8 cellular contexts compared by ENCODE assay signal in the genomic region with DNA sequence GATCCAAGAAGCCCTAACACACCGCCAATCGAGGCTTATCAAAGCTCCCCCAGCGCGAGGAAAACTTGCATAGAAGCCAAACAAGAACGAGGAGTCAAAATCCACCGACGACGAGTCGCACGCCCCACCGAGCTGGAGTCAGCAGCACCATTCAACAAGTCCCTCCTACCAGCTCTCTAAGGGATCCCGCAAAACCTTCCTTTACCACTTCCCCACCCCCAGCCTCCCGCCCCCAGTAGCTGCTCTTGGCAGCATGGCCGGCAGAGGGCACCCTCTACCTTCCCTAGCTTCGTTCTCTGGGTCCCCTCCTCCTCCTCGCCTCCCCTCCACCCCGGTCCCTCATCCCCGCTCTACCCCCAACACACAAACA. TPM values are rescaled to one million over a fixed set of nuclear protein-coding genes. Genes with fewer than 3 reads are reported as not detected.
DNase-seq lines count a peak whose midpoint lies in the region; ATAC-seq, FAIRE-seq and TF ChIP-seq lines count a peak whose summit lies in the region.

No MANE protein-coding gene starts in this region.

- in situ Hi-C loops in GM12878 (cut with MboI): no loop called here

- peak; percentile 29 to 66 (median 60) for ATAC-seq in T-cell (replicated peaks in 1 of 4)
- peak; percentile 88 for ATAC-seq in GM12878

- TF ChIP-seq POLR2A in GM12878 (IDR thresholded peaks at IDR 0.05; ENCODE audit: low read depth, low read length) (no peak), spleen (IDR thresholded peaks at IDR 0.05) (no peak)

- no peak overlapping the region for H2BK5ac ChIP-seq in H9 (ENCODE audit: insufficient read length, low read length)

- no peak overlapping the region for H4K8ac ChIP-seq in H9 (replicated peaks; ENCODE audit: insufficient read length, low read depth, low read length)

- H3K27me3 Mint-ChIP-seq in H9 (ENCODE audit: low read depth) (peaks cover 43% of the 10 kb centered on the region), T-cell (peaks cover 68% of the 10 kb centered on the region in 2 donors)

- H3K4me1 ChIP-seq in H9 (ENCODE audit: insufficient read depth, low read length): peaks cover 4% of the 10 kb centered on the region; the same call in 1 of the 2 replicates
- no peaks in the 10 kb centered on the region; the same call in 1 of the 2 replicates for H3K4me1 ChIP-seq in GM12878 (ENCODE audit: control insufficient read depth, insufficient read depth, low read length)
- peaks cover 49% of the 10 kb centered on the region for H3K4me1 ChIP-seq in iPS-18a (ENCODE audit: control insufficient read depth, low read depth, low read length)
- H3K4me1 ChIP-seq in spleen: peaks cover 18 to 38% (median 32%) of the 10 kb centered on the region in 6 donors

- peak overlapping the region; percentile 71 to 98 (median 94); a peak in 6 of 7 replicates for H3K27ac Mint-ChIP-seq in H9
- H3K27ac Mint-ChIP-seq in T-cell: no peak overlapping the region

- H3K14ac ChIP-seq in H9 (ENCODE audit: insufficient read depth, low read length): no peak overlapping the region

- H3K79me2 ChIP-seq in H9 (ENCODE audit: insufficient read depth, low read length): no peaks in the 10 kb centered on the region
- H3K79me2 ChIP-seq in GM12878 (ENCODE audit: control insufficient read depth, insufficient read depth, low read length): no peaks in the 10 kb centered on the region

- no peak overlapping the region for H3T11ph ChIP-seq in H9 (ENCODE audit: low read length)

- H2AK5ac ChIP-seq in H9 (ENCODE audit: insufficient read length, low read length): no peak overlapping the region

- RAD21 ChIA-PET in GM12878 (lab: Charles Lee; ENCODE audit: unreplicated experiment): interaction anchor here (0.6 to 3.9 kb wide), 23 partner anchors 11 to 1636 kb away, joined by 3 to 72 read pairs (median 4); no protein-coding TSS in a partner anchor

- H3K9me3 ChIP-seq in H9 (ENCODE audit: control insufficient read depth, low read depth, low read length) (no peaks in the 10 kb centered on the region), GM12878 (replicated peaks; ENCODE audit: control insufficient read depth, insufficient read depth, low read length) (no peaks in the 10 kb centered on the region), iPS-18a (ENCODE audit: control insufficient read depth, low read depth, low read length) (no peaks in the 10 kb centered on the region), spleen (no peaks in the 10 kb centered on the region)

- H4K91ac ChIP-seq in H9 (ENCODE audit: insufficient read length, low read depth, low read length): no peak overlapping the region

- H3K27me3 ChIP-seq in H9 (ENCODE audit: insufficient read depth, low read length) (peaks cover 15% of the 10 kb centered on the region; the same call in 1 of the 2 replicates), GM12878 (replicated peaks in 1 of 2; ENCODE audit: control insufficient read depth in 2 of 2, insufficient read depth in 2 of 2, low read length in 1 of 2) (peaks cover 6 to 22% of the 10 kb centered on the region in 2 experiments), iPS-18a (ENCODE audit: control insufficient read depth, insufficient read depth, low read length) (peaks cover 52% of the 10 kb centered on the region), spleen (replicated peaks in 1 of 7) (peaks cover 0 to 92% (median 60%) of the 10 kb centered on the region in 7 donors)

- H4K20me1 ChIP-seq in H9 (ENCODE audit: control insufficient read depth, insufficient read depth, insufficient read length): no peaks in the 10 kb centered on the region
- H4K20me1 ChIP-seq in GM12878 (ENCODE audit: control insufficient read depth, insufficient read depth): no peaks in the 10 kb centered on the region

- H3K27ac ChIP-seq in H9 (ENCODE audit: insufficient read length, low read depth, low read length) (no peak overlapping the region), GM12878 (ENCODE audit: control insufficient read depth, insufficient read depth) (no peak overlapping the region), iPS-18a (ENCODE audit: low read length) (no peak overlapping the region), spleen (no peak overlapping the region)

- no peak overlapping the region for H2AFZ ChIP-seq in H9 (ENCODE audit: low read length)
- H2AFZ ChIP-seq in GM12878 (ENCODE audit: control insufficient read depth, low read depth, low read length): no peak overlapping the region; the same call in 1 of the 2 replicates

- SMC1A ChIA-PET in GM12878 (lab: Charles Lee; ENCODE audit: uncharacterized antibody, unreplicated experiment): interaction anchor here (0.8 to 4.2 kb wide), 16 partner anchors 11 to 1635 kb away, joined by 3 to 48 read pairs (median 6); no protein-coding TSS in a partner anchor

- H3K36me3 Mint-ChIP-seq in H9 (ENCODE audit: insufficient read depth in 1 of 3, low read depth in 3 of 3): peaks cover 0 to 2% (median 0%) of the 10 kb centered on the region in 3 experiments; a peak in 1 of 7 replicates
- no peaks in the 10 kb centered on the region for H3K36me3 Mint-ChIP-seq in T-cell

- H3K56ac ChIP-seq in H9 (ENCODE audit: insufficient read length, low read depth, low read length): no peak overlapping the region

- H2BK20ac ChIP-seq in H9 (ENCODE audit: low read depth, low read length, poor library complexity, severe bottlenecking): no peak overlapping the region

- no peaks in the 10 kb centered on the region for H3K36me3 ChIP-seq in GM12878 (ENCODE audit: control insufficient read depth in 2 of 2, insufficient read depth in 2 of 2, low read length in 1 of 2)
- no peaks in the 10 kb centered on the region for H3K36me3 ChIP-seq in iPS-18a (ENCODE audit: control insufficient read depth, low read depth, low read length)
- H3K36me3 ChIP-seq in spleen: no peaks in the 10 kb centered on the region

- no peak overlapping the region for H2BK12ac ChIP-seq in H9 (ENCODE audit: insufficient read length, low read depth, low read length)

- H3K9ac ChIP-seq in H9 (ENCODE audit: extremely low read depth, insufficient read length, low read length) (peak overlapping the region; percentile 62), GM12878 (ENCODE audit: control insufficient read depth, insufficient read depth, low read length) (no peak overlapping the region), iPS-18a (ENCODE audit: low read length) (peak overlapping the region; percentile 43)

- DNase-seq in NCI-H146 (lab: John Stamatoyannopoulos, UW) (peak; percentile 64), NCI-H146 treated with DMSO at 0.1 percent for 48 hours (lab: John Stamatoyannopoulos, UW; ENCODE audit: unreplicated experiment) (no peak), H9 (peak; percentile 95), LNCaP clone FGC (ENCODE audit: low read depth) (peak; percentile 14), T-cell (peak in 28 of 34 experiments; percentile 5 to 46 (median 27)), GM12878 (ENCODE audit: low read depth, low spot score) (peak; percentile 23), spleen (peak; percentile 84)

- H2BK120ac ChIP-seq in H9 (ENCODE audit: low read depth, low read length, poor library complexity, severe bottlenecking): no peak overlapping the region

- CTCF ChIA-PET in T-cell (lab: Charles Lee) (interaction anchor here (0.6 to 1.2 kb wide), 3 partner anchors 831 to 875 kb away, joined by 3 to 6 read pairs (median 4); no protein-coding TSS in a partner anchor), GM12878 (lab: Yijun Ruan, JAX) (interaction anchor here (0.6 to 5.3 kb wide), 40 partner anchors 10 to 1644 kb away, joined by 3 to 114 read pairs (median 4); a partner anchor contains a TSS)

- no TSS peak for BruUV-seq in GM12878 (replicated peaks; lab: Mats Ljungman, UMichigan)

- intact Hi-C loops in GM12878 (cut with micrococcal nuclease; ENCODE audit: unreplicated experiment): loop anchor here (1.0 to 10.0 kb wide), 6 partner anchors 830 to 1635 kb away; no protein-coding TSS in a partner anchor
- intact Hi-C loops in spleen (cut with DNase I; ENCODE audit: low total_unique reads): loop anchor here (10.0 kb wide), 1 partner anchor 1636 kb away; no protein-coding TSS in a partner anchor

- H3K4me3 ChIP-seq in LNCaP clone FGC (ENCODE audit: low read depth, low read length): no peak overlapping the region
- H3K4me3 ChIP-seq in GM12878: no peak overlapping the region
- peak overlapping the region; percentile 92 for H3K4me3 ChIP-seq in iPS-18a (ENCODE audit: low read length)
- peak overlapping the region in 6 of 8 donors; percentile 43 to 70 (median 48) for H3K4me3 ChIP-seq in spleen

- WGBS in H9 (ENCODE audit: extremely low coverage, insufficient read length, low lambda C conversion rate): no CpG with 5 or more reads among the region's 18 CpGs
- WGBS in GM12878 (ENCODE audit: insufficient coverage, insufficient replicate concordance, low lambda C conversion rate, missing lambda C conversion rate): 2% methylated on average over 14 of the region's 18 CpGs
- WGBS in spleen, 5 donors: 2 to 4% (median 2%) methylated on average over 18 of the region's 18 CpGs

- peak; percentile 88 for TF ChIP-seq CTCF in H9 (conservative IDR thresholded peaks at IDR 0.05)
- TF ChIP-seq CTCF in LNCaP clone FGC (IDR thresholded peaks at IDR 0.05; ENCODE audit: control insufficient read depth, extremely low read depth, insufficient read depth): peak; percentile 86
- peak; percentile 55 to 96 (median 86) for TF ChIP-seq CTCF in GM12878 (IDR thresholded peaks at IDR 0.05 in 2 of 3, conservative IDR thresholded peaks at IDR 0.05 in 1 of 3; ENCODE audit: control insufficient read depth in 2 of 3, extremely low read depth in 1 of 3, insufficient read depth in 1 of 3, low read depth in 3 of 3, low read length in 3 of 3)
- TF ChIP-seq CTCF in spleen (IDR thresholded peaks at IDR 0.05 in 8 of 11, conservative IDR thresholded peaks at IDR 0.05 in 3 of 11): peak in 10 of 11 experiments; percentile 10 to 83 (median 68)

- no peak overlapping the region for H2BK15ac ChIP-seq in H9 (ENCODE audit: low read depth, low read length)

- peak overlapping the region; percentile 78 to 90 for H3K4me3 Mint-ChIP-seq in H9
- peak overlapping the region; percentile 49 to 55 (median 49) for H3K4me3 Mint-ChIP-seq in T-cell

- no peak overlapping the region for H4K5ac ChIP-seq in H9 (ENCODE audit: insufficient read length, low read depth, low read length)

- no peaks in the 10 kb centered on the region for H3K9me3 Mint-ChIP-seq in H9
- no peaks in the 10 kb centered on the region for H3K9me3 Mint-ChIP-seq in T-cell

- no peak overlapping the region for H3K18ac ChIP-seq in H9 (ENCODE audit: insufficient read length, low read depth, low read length)

- H3K4me1 Mint-ChIP-seq in H9: peaks cover 60 to 63% of the 10 kb centered on the region in 2 experiments
- H3K4me1 Mint-ChIP-seq in T-cell: peaks cover 27 to 30% (median 29%) of the 10 kb centered on the region in 3 donors

- H3K4me2 ChIP-seq in H9 (ENCODE audit: insufficient read depth, insufficient read length, low read length) (peak overlapping the region; percentile 81), GM12878 (ENCODE audit: control insufficient read depth, insufficient read depth) (peak overlapping the region; percentile 4; the same call in 1 of the 2 replicates)

- TF ChIP-seq RAD21 in GM12878 (IDR thresholded peaks at IDR 0.05; ENCODE audit: insufficient read depth, low read depth, low read length): peak; percentile 89

- FAIRE-seq in GM12878 (lab: Jason Lieb, UNC): no peak

- peaks cover 29% of the 10 kb centered on the region for H3K23me2 ChIP-seq in H9 (ENCODE audit: insufficient read length, low read depth, low read length, poor library complexity, severe bottlenecking)

- H3K79me1 ChIP-seq in H9 (ENCODE audit: insufficient read depth, low read depth, low read length, poor library complexity, severe bottlenecking): no peaks in the 10 kb centered on the region

- H3K23ac ChIP-seq in H9 (ENCODE audit: insufficient read length, low read depth, low read length): no peak overlapping the region

- POLR2A ChIA-PET in T-cell (lab: Charles Lee): interaction anchor here in 1 of 2 donors (0.6 kb wide), 1 partner anchor 237 kb away, joined by 3 read pairs; no protein-coding TSS in a partner anchor
- POLR2A ChIA-PET in GM12878 (lab: Charles Lee): interaction anchor here (0.6 kb wide), 1 partner anchor 997 kb away, joined by 3 read pairs; no protein-coding TSS in a partner anchor

- no peak overlapping the region for H3K4ac ChIP-seq in H9 (ENCODE audit: low read depth, low read length)

- TF ChIP-seq EP300 in GM12878 (IDR thresholded peaks at IDR 0.05; ENCODE audit: borderline replicate concordance in 1 of 2, control insufficient read depth in 1 of 2, low read depth in 2 of 2, low read length in 2 of 2): no peak

RNA-seq across cellular contexts. Expression of a gene that starts 1.4 kb away (rescaled TPM):
- total RNA-seq in H9 (2021) (2.6 and 2.7 TPM in 2 replicates), T-cell (under 1 TPM in 1 of 5 donors, not detected in 4; 0.09 TPM), GM12878 (2014; rRNA removed) (0.06 TPM in 1 of 2 replicates, not detected in the other), GM12878 (2014; rRNA removed; fragmentation: Illumina TruSeq; extraction: Trizol) (0.04 TPM in 1 of 2 replicates, not detected in the other), GM12878 (2021) (0.05 and 0.08 TPM in 2 replicates), spleen (under 1 TPM in 5 of 7 donors, not detected in 2; 0.07 to 0.29 (median 0.17) TPM)
- 0.15 and 0.23 TPM in 2 replicates for total RNA-seq in GM12878 (2013; cell fraction: nucleolus; rRNA removed)
- not detected for polyA plus RNA-seq in GM12878 (2011; ENCODE audit: low read depth)
- polyA plus RNA-seq in GM12878 (2011; rRNA removed) (0.14 and 0.15 TPM in 2 replicates), GM12878 (2014; fragmentation: Illumina TruSeq; extraction: Trizol) (0.05 TPM in 1 of 2 replicates, not detected in the other), GM12878 (2014; fragmentation: Nextera tagmentation; extraction: Ambion mirVana) (under 1 TPM; 0.02 to 0.03 TPM), GM12878 (2014; rRNA removed) (0.05 TPM in 1 of 2 replicates, not detected in the other), GM12878 (2016; fragmentation: Nextera tagmentation; extraction: Ambion mirVana) (under 1 TPM; 0.07 to 0.24 TPM), spleen (under 1 TPM; 0.02 to 0.04 (median 0.03) TPM)
- polyA plus RNA-seq in GM12878 (2011; cell fraction: cytosol; rRNA removed): 0.04 and 0.07 TPM in 2 replicates
- 0.06 and 0.13 TPM in 2 replicates for polyA plus RNA-seq in GM12878 (2011; cell fraction: nucleus; rRNA removed)
- polyA plus RNA-seq in GM12878 (2012): 0.07 TPM in 1 of 2 replicates, not detected in the other
- polyA minus RNA-seq in GM12878 (2011; rRNA and poly(A)+ RNA removed): 0.10 TPM in 1 of 2 replicates, not detected in the other
- polyA minus RNA-seq in GM12878 (2011; cell fraction: cytosol; rRNA and poly(A)+ RNA removed): not detected in 2 replicates
- 0.10 and 0.12 TPM in 2 replicates for polyA minus RNA-seq in GM12878 (2011; cell fraction: nucleus; rRNA and poly(A)+ RNA removed)

Comparison
In these comparisons a context has a peak if more than half of its experiments do, and no peak if none do; other contexts are left out.
1. H3K27ac Mint-ChIP-seq: peak in H9 (3 of 3); none in T-cell (0 of 2).
2. H3K4me3 ChIP-seq: peak in iPS-18a (single experiment) and spleen (6 of 8); none in LNCaP clone FGC (single experiment) and GM12878 (single experiment).
3. Peak in every context shown above with its lines, with median percentiles within 50 percentile points of each other: CTCF ChIP-seq.